In the genomic region with DNA sequence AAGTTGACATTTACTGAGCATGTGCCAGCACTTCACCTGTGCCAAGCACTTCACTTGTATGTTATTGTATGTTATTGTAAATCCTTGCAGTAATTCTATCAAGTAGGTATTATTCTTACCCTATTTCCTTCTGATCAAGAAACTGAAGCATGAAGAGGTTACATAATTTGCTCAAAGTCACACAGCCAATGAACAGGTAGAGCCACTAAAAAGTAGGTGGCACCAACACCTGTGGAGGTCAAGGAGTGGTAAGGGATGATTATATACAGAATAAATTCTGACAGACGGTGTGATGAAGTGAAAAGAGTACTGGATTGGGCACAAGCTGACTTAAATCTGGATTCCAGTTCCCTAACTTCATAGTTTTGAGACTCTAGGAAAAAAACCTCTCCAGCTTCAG, we compare ENCODE assay signal across 21 cellular contexts.
"Had no signal": no experiment of that assay in that cellular context is flagged by ENCODE, and none has a peak within 500 bp of the region (broad histone marks: within the 10 kb centered on the region; RNA-seq: fewer than 3 reads in every experiment).

No MANE protein-coding gene starts in this region.

- H3K36me3 ChIP-seq: SJSA1 had no signal

- H3K27me3 ChIP-seq: SJSA1 had no signal

- DNase-seq: KBM-7, MV-4-11, NCI-H1048, NCI-H1105 treated with DMSO at 0.1 percent for 48 hours, NCI-H1417 treated with DMSO at 0.1 percent for 48 hours, NCI-H146, NCI-H187, NCI-H2029, NCI-H2081 treated with DMSO at 0.1 percent for 48 hours, NCI-H2171, NCI-H345, NCI-H446 treated with DMSO at 0.1 percent for 48 hours, NCI-H510A treated with DMSO at 0.1 percent for 48 hours, NCI-H526, NCI-H82, Right ventricle myocardium superior, RPMI8226, SIG-M5 had no signal

- H3K9me3 ChIP-seq: SJSA1 had no signal

- H3K27ac ChIP-seq: SJSA1, SK-N-MC had no signal

- FAIRE-seq: RCC 7860 had no signal

- H3K4me1 ChIP-seq: SJSA1 had no signal

- H3K4me3 ChIP-seq: SJSA1, SK-N-MC had no signal
